ENCODE assay signal across 8 cellular contexts in the genomic region with DNA sequence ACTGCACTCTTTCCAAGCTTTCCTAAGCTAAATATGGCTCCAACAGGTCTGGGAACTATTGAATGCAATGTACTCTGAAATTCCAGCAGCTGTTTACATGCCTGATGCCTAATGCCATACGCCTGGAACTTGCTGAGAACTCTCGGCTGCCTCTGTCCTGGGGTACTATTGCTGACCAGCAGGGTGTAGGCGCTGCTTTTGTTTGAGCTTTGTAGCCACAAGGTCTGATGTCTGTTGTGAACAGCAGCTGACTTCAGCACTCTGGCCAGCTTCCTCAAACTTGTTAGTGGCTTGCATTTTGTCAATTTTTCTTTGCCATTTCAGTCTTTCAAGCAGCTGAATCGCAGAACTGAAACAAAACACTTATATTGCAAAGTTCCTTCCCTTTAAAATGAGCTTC. TPM values are rescaled to one million over a fixed set of nuclear protein-coding genes. Genes with fewer than 3 reads are reported as not detected.
DNase-seq lines count a peak whose midpoint lies in the region; ATAC-seq and TF ChIP-seq lines count a peak whose summit lies in the region.

No MANE protein-coding gene starts in this region.

- H3K36me3 Mint-ChIP-seq in memory B cell, result peaks cover 3% of the 10 kb centered on the region

- no peaks in the 10 kb centered on the region for H3K4me1 Mint-ChIP-seq in memory B cell

- peak overlapping the region in 1 of 59 donors; percentile 35 for H3K27ac ChIP-seq in dorsolateral prefrontal cortex

- TF ChIP-seq POLR2A in NB4 (IDR thresholded peaks at IDR 0.05; ENCODE audit: extremely low read depth, insufficient read length), result no peak

- H3K27me3 ChIP-seq in dorsolateral prefrontal cortex, result peaks cover 0 to 12% (median 0%) of the 10 kb centered on the region in 45 donors

- TF ChIP-seq CTCF in GM12875 (IDR thresholded peaks at IDR 0.05; ENCODE audit: borderline replicate concordance, insufficient read depth, low read depth, low read length), result 0 out of 2 replicates have a peak, but pooled peaks have one; percentile 7
- no peak for TF ChIP-seq CTCF in NB4 (IDR thresholded peaks at IDR 0.05; ENCODE audit: low read depth, low read length)
- peak in 38 of 56 donors; percentile 6 to 56 (median 32) for TF ChIP-seq CTCF in dorsolateral prefrontal cortex (IDR thresholded peaks at IDR 0.05 in 54 of 56, conservative IDR thresholded peaks at IDR 0.05 in 2 of 56; ENCODE audit: low read depth in 1 of 56, partially characterized antibody in 56 of 56)

- ATAC-seq in memory B cell (ENCODE audit: low read depth) (peak; percentile 53), GM18519 (IDR thresholded peaks at IDR 0.05; ENCODE audit: low FRiP score, unreplicated experiment) (no peak), HG03571 (IDR thresholded peaks at IDR 0.05; ENCODE audit: unreplicated experiment) (no peak)

- no peak overlapping the region for H3K27ac Mint-ChIP-seq in memory B cell

- intact Hi-C loops in dorsolateral prefrontal cortex (cut with DNase I), result no loop called here

- H3K4me3 Mint-ChIP-seq in memory B cell, result no peak overlapping the region

- H3K27me3 Mint-ChIP-seq in memory B cell, result peaks cover 24% of the 10 kb centered on the region

- H3K9me3 Mint-ChIP-seq in memory B cell, result no peaks in the 10 kb centered on the region

- peak; percentile 65 for DNase-seq in NB4 (ENCODE audit: low read depth)
- peak in 2 of 10 donors; percentile 17 to 48 for DNase-seq in dorsolateral prefrontal cortex
- DNase-seq in memory B cell (ENCODE audit: low spot score in 2 of 2), result no peak
- DNase-seq in AML-193 (lab: John Stamatoyannopoulos, UW), result no peak
- DNase-seq in NCI-H226, result no peak

- H3K4me3 ChIP-seq in GM12875 (ENCODE audit: low read depth, low read length), result no peak overlapping the region
- H3K4me3 ChIP-seq in NB4 (ENCODE audit: low read depth, low read length), result no peak overlapping the region
- H3K4me3 ChIP-seq in dorsolateral prefrontal cortex, result no peak overlapping the region

RNA-seq across cellular contexts. Expression of gene SAYSD1, which starts 26.7 kb away (rescaled TPM):
- total RNA-seq in dorsolateral prefrontal cortex, result 10 to 100 TPM in 115 of 120 experiments, 1 to 10 TPM in 5; 8.1 to 18.3 (median 14.4) TPM

RNA-seq across cellular contexts. Expression of gene GLP1R, which starts 39.8 kb away (rescaled TPM):
- 1 to 10 TPM in 5 of 120 experiments, under 1 TPM in 90, not detected in 25; 0.14 to 2.8 (median 0.34) TPM for total RNA-seq in dorsolateral prefrontal cortex
